19 cellular contexts compared by ENCODE assay signal in genomic region chrX:618761-619450, GRCh38. TPM values are rescaled to one million over a fixed set of nuclear protein-coding genes. Genes with fewer than 3 reads are reported as not detected.
"Had no signal": no experiment of that assay in that cellular context is flagged by ENCODE, and none has a peak within 500 bp of the region (broad histone marks: within the 10 kb centered on the region; RNA-seq: fewer than 3 reads in every experiment).

No MANE protein-coding gene starts in this region.

- H3K27me3 ChIP-seq: body of pancreas had no signal

- H3K4me2 ChIP-seq: smooth muscle cell had no signal

- H3K36me3 ChIP-seq: lower lobe of right lung, prostate gland, upper lobe of right lung had no signal

- H3K4me1 ChIP-seq: body of pancreas, foreskin keratinocyte, lower lobe of right lung, prostate gland, upper lobe of right lung had no signal

- DNase-seq: activated CD8-positive, alpha-beta T cell treated with anti-CD3 and anti-CD28 coated beads for 36 hours; activated naive CD4-positive, alpha-beta T cell; activated T-cell treated with anti-CD3 and anti-CD28 coated beads, Interleukin-2, amount 50 U/mL, for 1 hour; body of pancreas; dermis blood vessel endothelial cell; effector memory CD8-positive, alpha-beta T cell; foreskin keratinocyte; lower lobe of right lung; stimulated activated CD4-positive, alpha-beta T cell treated with anti-CD3 and anti-CD28 coated beads, Interleukin-4, amount 100 ng/mL, for 24 hours; T1000; upper lobe of right lung had no signal

- H3K4me3 ChIP-seq: body of pancreas, lower lobe of right lung, prostate gland, smooth muscle cell, upper lobe of right lung had no signal

- H3K27ac ChIP-seq: body of pancreas, epithelial cell of prostate, foreskin keratinocyte, lower lobe of right lung, prostate gland, upper lobe of right lung had no signal

- H3K9me3 ChIP-seq: body of pancreas, lower lobe of right lung, prostate gland, upper lobe of right lung had no signal

RNA-seq across cellular contexts. Expression of gene SHOX, which starts 11.7 kb away (rescaled TPM):
- total RNA-seq: activated CD4-positive, alpha-beta T cell treated with anti-CD3 and anti-CD28 coated beads, Interleukin-2, amount 10 ng/mL, durations not matched to agents 24 days and 14 days; activated CD8-positive, alpha-beta T cell treated with anti-CD3 and anti-CD28 coated beads for 36 hours; activated T-helper 17 cell treated with anti-CD3 and anti-CD28 coated beads, Interleukin-2, amount 50 U/mL, for 72 hours; body of pancreas; dermis blood vessel endothelial cell; fibroblast of lung; foreskin keratinocyte; lower lobe of right lung; natural killer cell treated with Interleukin-12 subunit alpha and Interleukin-12 subunit beta and Interleukin-15 and Interleukin-18, amount 100 ng/mL, for 72 hours; prostate gland; smooth muscle cell; T-helper 1 cell treated with Interleukin-12 subunit alpha and Interleukin-12 subunit beta and Interleukin-4 antibody, amounts not matched to agents 30 ng/mL and 1 ng/mL, for 36 hours; upper lobe of right lung had no signal
- polyA plus RNA-seq: fibroblast of lung, foreskin keratinocyte, smooth muscle cell had no signal
